ENCODE assay signal across 20 cellular contexts in genomic region chr11:2555891-2556290, GRCh38.
"Had no signal": no experiment of that assay in that cellular context is flagged by ENCODE, and none has a peak within 500 bp of the region (broad histone marks: within the 10 kb centered on the region; RNA-seq: fewer than 3 reads in every experiment).

No MANE protein-coding gene starts in this region.

- H3K36me3 ChIP-seq: ascending aorta, colonic mucosa, left lung, neutrophil had no signal

- H3K79me2 ChIP-seq: parathyroid adenoma had no signal

- H3K27me3 Mint-ChIP-seq: activated B cell treated with CpG ODN at 0.5 μM for 24 hours; activated CD4-positive, alpha-beta memory T cell treated with anti-CD3 and anti-CD28 coated beads for 36 hours; activated T-helper 17 cell treated with anti-CD3 and anti-CD28 coated beads, Interleukin-2, amount 50 U/mL, for 72 hours; central memory CD8-positive, alpha-beta T cell; naive thymus-derived CD4-positive, alpha-beta T cell; stimulated activated naive CD8-positive, alpha-beta T cell treated with anti-CD3 and anti-CD28 coated beads, Interleukin-15, amount 100 ng/mL, for 72 hours; T-cell had no signal

- H3K27ac Mint-ChIP-seq: activated B cell treated with CpG ODN at 0.5 μM for 24 hours; activated CD4-positive, alpha-beta memory T cell treated with anti-CD3 and anti-CD28 coated beads for 36 hours; activated T-helper 17 cell treated with anti-CD3 and anti-CD28 coated beads, Interleukin-2, amount 50 U/mL, for 72 hours; T-cell had no signal

- H3K4me3 ChIP-seq: ascending aorta, colonic mucosa, left lung had no signal

- H3K27ac ChIP-seq: ascending aorta, colonic mucosa, left lung, neutrophil, parathyroid adenoma had no signal

- H2AFZ ChIP-seq: parathyroid adenoma had no signal

- DNase-seq: activated B cell treated with CpG ODN at 0.5 μM for 24 hours; activated CD4-positive, alpha-beta memory T cell treated with anti-CD3 and anti-CD28 coated beads for 36 hours; activated CD4-positive, alpha-beta T cell treated with anti-CD3 and anti-CD28 coated beads for 4 hours; activated T-cell treated with anti-CD3 and anti-CD28 coated beads, Interleukin-2, amount 50 U/mL, for 1 hour; colonic mucosa; erythroblast; foreskin melanocyte; mammary epithelial cell; naive thymus-derived CD4-positive, alpha-beta T cell; stimulated activated CD4-positive, alpha-beta T cell treated with anti-CD3 and anti-CD28 coated beads, Interleukin-15, amount 100 ng/mL, for 24 hours; stimulated activated CD4-positive, alpha-beta T cell treated with anti-CD3 and anti-CD28 coated beads, Interleukin-2, amount 100 ng/mL, for 48 hours; stimulated activated naive CD8-positive, alpha-beta T cell treated with anti-CD3 and anti-CD28 coated beads, Interleukin-15, amount 100 ng/mL, for 72 hours had no signal

- H3K9me3 ChIP-seq: ascending aorta, colonic mucosa, neutrophil had no signal

- H3K4me1 Mint-ChIP-seq: central memory CD8-positive, alpha-beta T cell had no signal

- H3K4me3 Mint-ChIP-seq: activated B cell treated with CpG ODN at 0.5 μM for 24 hours; activated CD4-positive, alpha-beta memory T cell treated with anti-CD3 and anti-CD28 coated beads for 36 hours; activated T-helper 17 cell treated with anti-CD3 and anti-CD28 coated beads, Interleukin-2, amount 50 U/mL, for 72 hours; central memory CD8-positive, alpha-beta T cell; naive thymus-derived CD4-positive, alpha-beta T cell; stimulated activated naive CD8-positive, alpha-beta T cell treated with anti-CD3 and anti-CD28 coated beads, Interleukin-15, amount 100 ng/mL, for 72 hours; T-cell had no signal

- H3K36me3 Mint-ChIP-seq: activated CD4-positive, alpha-beta memory T cell treated with anti-CD3 and anti-CD28 coated beads for 36 hours had no signal

- H3K9me3 Mint-ChIP-seq: activated B cell treated with CpG ODN at 0.5 μM for 24 hours; activated CD4-positive, alpha-beta memory T cell treated with anti-CD3 and anti-CD28 coated beads for 36 hours; activated T-helper 17 cell treated with anti-CD3 and anti-CD28 coated beads, Interleukin-2, amount 50 U/mL, for 72 hours; central memory CD8-positive, alpha-beta T cell; stimulated activated naive CD8-positive, alpha-beta T cell treated with anti-CD3 and anti-CD28 coated beads, Interleukin-15, amount 100 ng/mL, for 72 hours; T-cell had no signal

- ATAC-seq: activated T-helper 17 cell treated with anti-CD3 and anti-CD28 coated beads, Interleukin-2, amount 50 U/mL, for 72 hours; left lung; naive thymus-derived CD4-positive, alpha-beta T cell; SK-N-SH treated with all-trans-retinoic acid at 6 μM for 48 hours; stimulated activated naive CD8-positive, alpha-beta T cell treated with anti-CD3 and anti-CD28 coated beads, Interleukin-15, amount 100 ng/mL, for 72 hours; T-cell had no signal

- H3K9ac ChIP-seq: parathyroid adenoma had no signal

- H3K27me3 ChIP-seq: ascending aorta, colonic mucosa, left lung, neutrophil had no signal

- H3K4me1 ChIP-seq: ascending aorta, colonic mucosa, parathyroid adenoma had no signal
